ENCODE assay signal across 9 cellular contexts in genomic region chr12:47356129-47356622, GRCh38.
DNase-seq lines count a peak whose midpoint lies in the region; ATAC-seq and TF ChIP-seq lines count a peak whose summit lies in the region.
"Had no signal": no experiment of that assay in that cellular context is flagged by ENCODE, and none has a peak within 500 bp of the region (broad histone marks: within the 10 kb centered on the region; RNA-seq: fewer than 3 reads in every experiment).

No MANE protein-coding gene starts in this region.

- no peaks in the 10 kb centered on the region for H3K79me2 ChIP-seq in OCI-LY7 (ENCODE audit: insufficient read depth, low read depth, low read length)
- H3K79me2 ChIP-seq: parathyroid adenoma had no signal

- no peaks in the 10 kb centered on the region for H3K36me3 Mint-ChIP-seq in mesothelial cell of epicardium

- DNase-seq in OCI-LY7 (ENCODE audit: low spot score) (peak; percentile 85), left kidney (ENCODE audit: low read depth, low spot score) (peak; percentile 21), NCI-H2029 (lab: John Stamatoyannopoulos, UW) (no peak), A172 (ENCODE audit: low spot score) (no peak), mesothelial cell of epicardium (ENCODE audit: low spot score in 2 of 2, unreplicated experiment in 2 of 2) (no peak)

- ATAC-seq in GM18519 (IDR thresholded peaks at IDR 0.05; ENCODE audit: low FRiP score, unreplicated experiment) (peak; percentile 64), HG02610 (IDR thresholded peaks at IDR 0.05; ENCODE audit: unreplicated experiment) (peak; percentile 89), HG03457 (IDR thresholded peaks at IDR 0.05; ENCODE audit: unreplicated experiment) (no peak)

- peaks cover 11% of the 10 kb centered on the region for H3K9me3 Mint-ChIP-seq in mesothelial cell of epicardium

- no peaks in the 10 kb centered on the region for H4K20me1 ChIP-seq in OCI-LY7 (ENCODE audit: insufficient read depth, low read length)

- no TSS peak for BruUV-seq in OCI-LY7 (replicated peaks; lab: Mats Ljungman, UMichigan)

- TF ChIP-seq CTCF in OCI-LY7 (conservative IDR thresholded peaks at IDR 0.05; ENCODE audit: low read length) (no peak), mesothelial cell of epicardium (IDR thresholded peaks at IDR 0.05; ENCODE audit: unreplicated experiment) (no peak)

- no peak overlapping the region for H3K4me3 Mint-ChIP-seq in mesothelial cell of epicardium

- H3K9me2 ChIP-seq in OCI-LY7 (ENCODE audit: insufficient read depth, low read length): no peaks in the 10 kb centered on the region

- H3K4me1 ChIP-seq in OCI-LY7 (ENCODE audit: insufficient read depth, low read length, poor library complexity, severe bottlenecking): peaks cover 36% of the 10 kb centered on the region
- H3K4me1 ChIP-seq: parathyroid adenoma had no signal

- CTCF ChIA-PET in OCI-LY7 (lab: Charles Lee; ENCODE audit: unreplicated experiment): no interaction called here

- H3K27ac Mint-ChIP-seq in mesothelial cell of epicardium: no peak overlapping the region

- POLR2A ChIA-PET in OCI-LY7 (lab: Charles Lee): interaction anchor here (0.6 to 1.4 kb wide), 7 partner anchors 8 to 1446 kb away, joined by 3 to 7 read pairs (median 4); no protein-coding TSS in a partner anchor

- peak overlapping the region; percentile 36 for H3K4me3 ChIP-seq in OCI-LY7 (ENCODE audit: low read depth, low read length, poor library complexity, severe bottlenecking)

- no peaks in the 10 kb centered on the region for H3K36me3 ChIP-seq in OCI-LY7 (ENCODE audit: insufficient read depth, low read length)

- H3K9me3 ChIP-seq in OCI-LY7 (ENCODE audit: low read length): no peaks in the 10 kb centered on the region

- peak overlapping the region; percentile 73 for H3K4me2 ChIP-seq in OCI-LY7 (ENCODE audit: low read length)

- H3K4me1 Mint-ChIP-seq in mesothelial cell of epicardium: peaks cover 14% of the 10 kb centered on the region

- H3K27ac ChIP-seq in OCI-LY7 (ENCODE audit: low read depth, low read length, poor library complexity, severe bottlenecking): peak overlapping the region; percentile 50
- H3K27ac ChIP-seq: parathyroid adenoma had no signal

- H2AFZ ChIP-seq in OCI-LY7 (ENCODE audit: low read length): peak overlapping the region; percentile 16; the same call in 1 of the 2 replicates
- H2AFZ ChIP-seq: parathyroid adenoma had no signal

- no peaks in the 10 kb centered on the region for H3K27me3 Mint-ChIP-seq in mesothelial cell of epicardium (ENCODE audit: low read depth)

- intact Hi-C loops in OCI-LY7 (cut with micrococcal nuclease; ENCODE audit: unreplicated experiment): no loop called here

Comparison
In these comparisons a context has a peak if more than half of its experiments do, and no peak if none do; other contexts are left out.
1. DNase-seq: peak in OCI-LY7 (single experiment) and left kidney (single experiment); none in NCI-H2029 (single experiment), A172 (single experiment) and mesothelial cell of epicardium (0 of 2).